ENCODE assay signal across 22 cellular contexts in genomic region chr6:81381382-81381916, GRCh38.
"Had no signal": no experiment of that assay in that cellular context is flagged by ENCODE, and none has a peak within 500 bp of the region (broad histone marks: within the 10 kb centered on the region; RNA-seq: fewer than 3 reads in every experiment).

No MANE protein-coding gene starts in this region.

- DNase-seq: Kasumi-1, MM.1S, NCI-H1092 treated with DMSO at 0.1 percent for 48 hours, NCI-H1436, NCI-H187, NCI-H2029, NCI-H2081 treated with DMSO at 0.1 percent for 48 hours, NCI-H2171, NCI-H226, NCI-H446, NCI-H510A, NCI-H524 treated with DMSO at 0.1 percent for 48 hours, NCI-H69, NCI-H774, Right ventricle myocardium superior, RPMI8226, SIG-M5 had no signal

- H3K36me3 ChIP-seq: SJSA1 had no signal

- H3K4me3 ChIP-seq: K562, SJSA1, SK-N-MC had no signal

- FAIRE-seq: K562, RCC 7860 had no signal

- H3K9ac ChIP-seq: KMS-11 had no signal

- H3K9me3 ChIP-seq: SJSA1 had no signal

- H3K4me2 ChIP-seq: KMS-11 had no signal

- H3K4me1 ChIP-seq: SJSA1 had no signal

- H3K27me3 ChIP-seq: SJSA1 had no signal

- ATAC-seq: K562 had no signal

- H3K27ac ChIP-seq: KMS-11, SJSA1, SK-N-MC had no signal
